29 cellular contexts compared by ENCODE assay signal in the genomic region with DNA sequence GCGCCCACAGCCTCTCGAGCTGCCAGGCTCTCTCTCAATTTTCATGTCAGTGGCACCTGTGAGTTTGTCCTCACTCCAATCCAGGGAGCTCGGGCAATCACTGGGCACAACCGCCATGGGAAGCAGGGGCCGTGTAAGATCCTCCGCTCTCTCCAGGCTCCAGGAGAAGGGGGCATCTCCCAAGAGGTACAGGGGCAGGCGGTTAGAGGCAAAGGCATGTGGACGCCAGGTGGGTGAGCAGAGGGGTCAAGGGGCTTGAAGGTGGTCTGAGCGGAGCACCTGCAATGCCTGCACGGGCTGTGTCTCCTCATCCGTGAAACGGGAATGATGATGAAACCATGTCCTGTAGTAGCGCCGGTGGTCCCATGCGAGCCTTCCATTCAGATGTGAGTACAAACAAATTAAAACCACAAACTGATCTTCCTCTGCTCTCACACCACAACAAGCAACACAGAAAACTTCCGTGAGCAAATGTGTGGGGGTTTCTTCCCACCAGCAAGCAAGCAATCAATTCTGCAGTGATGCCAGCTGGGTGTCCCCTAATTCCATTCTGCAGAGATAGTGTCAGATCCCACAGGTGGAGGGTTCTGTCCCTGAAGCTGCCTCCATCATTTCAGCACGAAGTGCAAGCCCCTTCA.
"Had no signal": no experiment of that assay in that cellular context is flagged by ENCODE, and none has a peak within 500 bp of the region (broad histone marks: within the 10 kb centered on the region; RNA-seq: fewer than 3 reads in every experiment).

No MANE protein-coding gene starts in this region.

- H2AFZ ChIP-seq: hepatocyte, neural progenitor cell had no signal

- H3K36me3 ChIP-seq: colonic mucosa, gastrocnemius medialis, neural progenitor cell, ovary, right lobe of liver, suprapubic skin, transverse colon, vagina had no signal

- DNase-seq: colonic mucosa; effector CD8-positive, alpha-beta T cell; endodermal cell; foreskin fibroblast; gastrocnemius medialis; head of caudate nucleus; kidney; mucosa of descending colon; naive B cell; nucleus accumbens; ovary; retina; right lobe of liver; small intestine; stimulated activated CD4-positive, alpha-beta T cell treated with anti-CD3 and anti-CD28 coated beads, Interleukin-15, amount 100 ng/mL, for 24 hours; stimulated activated CD4-positive, alpha-beta T cell treated with anti-CD3 and anti-CD28 coated beads, Interleukin-2, amount 100 ng/mL, for 48 hours; stimulated activated CD8-positive, alpha-beta memory T cell treated with anti-CD3 and anti-CD28 coated beads, Interleukin-4, amount 100 ng/mL, for 48 hours; stimulated activated naive CD4-positive, alpha-beta T cell; stimulated activated naive CD8-positive, alpha-beta T cell treated with anti-CD3 and anti-CD28 coated beads, Interleukin-15, amount 100 ng/mL, for 72 hours; transverse colon had no signal

- H3K4me3 ChIP-seq: colonic mucosa, gastrocnemius medialis, hepatocyte, lung, mucosa of descending colon, neural progenitor cell, ovary, right lobe of liver, suprapubic skin, transverse colon, vagina had no signal

- H3K9ac ChIP-seq: neural progenitor cell had no signal

- H3K4me1 ChIP-seq: colonic mucosa, gastrocnemius medialis, right lobe of liver, suprapubic skin, vagina had no signal

- H3K4me2 ChIP-seq: hepatocyte, neural progenitor cell had no signal

- H3K27ac ChIP-seq: colonic mucosa, epithelial cell of prostate, gastrocnemius medialis, hepatocyte, neural progenitor cell, ovary, right lobe of liver, suprapubic skin, transverse colon, vagina had no signal

- H3K9me3 ChIP-seq: colonic mucosa, gastrocnemius medialis, mucosa of descending colon, ovary, right lobe of liver, suprapubic skin, transverse colon, vagina had no signal

- ATAC-seq: esophagus mucosa; gastrocnemius medialis; left lobe of liver; mucosa of descending colon; natural killer cell treated with Interleukin-12 subunit alpha and Interleukin-12 subunit beta and Interleukin-15 and Interleukin-18, amount 100 ng/mL, for 72 hours; right lobe of liver; stimulated activated naive CD8-positive, alpha-beta T cell treated with anti-CD3 and anti-CD28 coated beads, Interleukin-15, amount 100 ng/mL, for 72 hours had no signal

- H3K27me3 ChIP-seq: colonic mucosa, hepatocyte, neural progenitor cell, ovary, right lobe of liver, suprapubic skin, transverse colon, vagina had no signal
